16 cellular contexts compared by ENCODE assay signal in genomic region chr2:85234879-85235278, GRCh38.
DNase-seq lines count a peak whose midpoint lies in the region; ATAC-seq and TF ChIP-seq lines count a peak whose summit lies in the region.
"Had no signal": no experiment of that assay in that cellular context is flagged by ENCODE, and none has a peak within 500 bp of the region (broad histone marks: within the 10 kb centered on the region; RNA-seq: fewer than 3 reads in every experiment).

No MANE protein-coding gene starts in this region.

- H3K27me3 ChIP-seq in ectodermal cell (ENCODE audit: control insufficient read depth, insufficient read depth, low read length, poor library complexity, severe bottlenecking), result no peaks in the 10 kb centered on the region
- H3K27me3 ChIP-seq in upper lobe of right lung, result no peaks in the 10 kb centered on the region
- H3K27me3 ChIP-seq: BLaER1 treated with 17β-estradiol and CSF1 and Interleukin-3, amounts not matched to agents 10 nM and 100 nM; heart right ventricle had no signal

- WGBS in ectodermal cell, 2 experiments, result 35 to 39% methylated on average over 2 of the region's 2 CpGs

- TF ChIP-seq CTCF in upper lobe of right lung (IDR thresholded peaks at IDR 0.05), result no peak

- H3K27ac ChIP-seq in ectodermal cell (ENCODE audit: insufficient read depth, low read depth, low read length, poor library complexity, severe bottlenecking) (peak overlapping the region; percentile 87), upper lobe of right lung (no peak overlapping the region)
- H3K27ac ChIP-seq: BLaER1 treated with 17β-estradiol and CSF1 and Interleukin-3, amounts not matched to agents 10 nM and 100 nM; heart right ventricle; skin epidermis had no signal

- DNase-seq in NCI-H1092 treated with DMSO at 0.1 percent for 48 hours (lab: John Stamatoyannopoulos, UW), result peak; percentile 85
- peak; percentile 29 for DNase-seq in NCI-H2196 treated with DMSO at 0.1 percent for 48 hours (lab: John Stamatoyannopoulos, UW; ENCODE audit: unreplicated experiment)
- peak; percentile 54 for DNase-seq in pons (ENCODE audit: low spot score)
- DNase-seq in activated CD4-positive, alpha-beta T cell treated with anti-CD3 and anti-CD28 coated beads, Interleukin-2, amount 50 U/mL, for 48 hours, result no peak
- DNase-seq in upper lobe of right lung, result no peak
- DNase-seq: activated CD4-positive, alpha-beta memory T cell treated with anti-CD3 and anti-CD28 coated beads for 36 hours; amniotic stem cell; heart right ventricle; stimulated activated naive B cell treated with anti-CD40 and anti-IgM and Interleukin-4, amounts not matched to agents 10 μg/mL and 1 μg/mL and 100 μg/mL, for 72 hours; T-helper 9 cell had no signal

- intact Hi-C loops in upper lobe of right lung (cut with DNase I), result no loop called here

- no peak for ATAC-seq in GM18873 (IDR thresholded peaks at IDR 0.05; ENCODE audit: low FRiP score, unreplicated experiment)
- ATAC-seq in upper lobe of right lung, result no peak
- ATAC-seq in GM19395 (IDR thresholded peaks at IDR 0.05; ENCODE audit: unreplicated experiment), result no peak
- ATAC-seq: heart right ventricle; Right ventricle myocardium inferior; stimulated activated naive B cell treated with anti-CD40 and anti-IgM and Interleukin-4, amounts not matched to agents 10 μg/mL and 1 μg/mL and 100 μg/mL, for 72 hours had no signal

- H3K36me3 ChIP-seq in ectodermal cell (ENCODE audit: control insufficient read depth, insufficient read depth, low read length), result no peaks in the 10 kb centered on the region
- no peaks in the 10 kb centered on the region for H3K36me3 ChIP-seq in upper lobe of right lung
- H3K36me3 ChIP-seq: BLaER1 treated with 17β-estradiol and CSF1 and Interleukin-3, amounts not matched to agents 10 nM and 100 nM; heart right ventricle had no signal

- peaks cover 74% of the 10 kb centered on the region for H3K4me1 ChIP-seq in ectodermal cell (ENCODE audit: control insufficient read depth, insufficient read depth, low read length)
- H3K4me1 ChIP-seq in upper lobe of right lung, result no peaks in the 10 kb centered on the region

- H3K4me3 ChIP-seq in ectodermal cell (ENCODE audit: insufficient read depth, low read depth, low read length), result no peak overlapping the region
- H3K4me3 ChIP-seq in upper lobe of right lung, result no peak overlapping the region
- H3K4me3 ChIP-seq: BLaER1 treated with 17β-estradiol and CSF1 and Interleukin-3, amounts not matched to agents 10 nM and 100 nM; heart right ventricle; skin epidermis had no signal

- H3K9me3 ChIP-seq in ectodermal cell (ENCODE audit: control insufficient read depth, low read length), result no peaks in the 10 kb centered on the region
- no peaks in the 10 kb centered on the region for H3K9me3 ChIP-seq in upper lobe of right lung
- H3K9me3 ChIP-seq: BLaER1 treated with 17β-estradiol and CSF1 and Interleukin-3, amounts not matched to agents 10 nM and 100 nM; heart right ventricle had no signal

Comparison
In these comparisons a context has a peak if more than half of its experiments do, and no peak if none do; other contexts are left out.
1. DNase-seq: peak in NCI-H1092 treated with DMSO at 0.1 percent for 48 hours (single experiment), NCI-H2196 treated with DMSO at 0.1 percent for 48 hours (single experiment) and pons (single experiment); none in activated CD4-positive, alpha-beta T cell treated with anti-CD3 and anti-CD28 coated beads, Interleukin-2, amount 50 U/mL, for 48 hours (0 of 2) and upper lobe of right lung (single experiment).